In genomic region chr1:26743426-26744059, GRCh38 we compare ENCODE assay signal across 1 cellular context.
TF ChIP-seq lines count a peak whose summit lies in the region.

No MANE protein-coding gene starts in this region.

TF ChIP-seq in H1, 55 proteins besides CTCF, POLR2A, EP300 and RAD21:
- no peak for TF ChIP-seq POLR2AphosphoS5 (IDR thresholded peaks at IDR 0.05; ENCODE audit: low read depth, low read length)
- TF ChIP-seq EGR1 (IDR thresholded peaks at IDR 0.05; ENCODE audit: borderline replicate concordance, low read depth, low read length) = no peak
- no peak for TF ChIP-seq GTF2F1 (IDR thresholded peaks at IDR 0.05; ENCODE audit: borderline replicate concordance, low read depth, low read length)
- no peak for TF ChIP-seq KDM5A (IDR thresholded peaks at IDR 0.05; ENCODE audit: low read length)
